In the genomic region with DNA sequence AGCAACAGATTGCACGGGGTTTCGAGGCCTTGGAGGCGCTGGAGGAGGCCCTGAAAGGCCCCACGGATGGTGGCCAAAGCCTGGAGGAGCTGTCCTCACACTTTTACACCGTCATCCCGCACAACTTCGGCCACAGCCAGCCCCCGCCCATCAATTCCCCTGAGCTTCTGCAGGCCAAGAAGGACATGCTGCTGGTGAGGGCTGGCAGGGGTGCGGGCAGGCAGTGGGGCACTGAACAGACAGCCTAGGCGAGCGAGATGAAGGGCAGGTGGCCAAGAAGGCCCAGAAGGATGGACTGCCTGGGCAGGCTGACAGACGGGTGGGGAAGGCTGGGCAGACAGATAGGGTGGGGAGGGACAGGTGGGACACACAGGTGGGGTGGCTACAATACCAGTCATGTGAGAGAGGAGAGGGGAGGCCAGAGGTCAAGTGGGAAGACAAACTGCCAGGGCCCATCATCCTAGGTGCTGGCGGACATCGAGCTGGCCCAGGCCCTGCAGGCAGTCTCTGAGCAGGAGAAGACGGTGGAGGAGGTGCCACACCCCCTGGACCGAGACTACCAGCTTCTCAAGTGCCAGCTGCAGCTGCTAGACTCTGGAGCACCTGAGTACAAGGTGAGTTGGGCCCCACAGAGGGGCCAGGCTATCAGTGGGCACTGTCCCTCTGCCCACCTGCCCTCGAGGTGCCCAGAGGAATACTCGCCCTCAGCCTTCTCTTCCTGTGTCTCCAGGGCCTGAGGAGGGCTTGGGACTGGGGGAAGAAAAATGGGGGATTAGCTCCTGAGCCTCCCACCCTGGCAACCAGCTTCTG, we compare ENCODE assay signal across 18 cellular contexts. TPM values are rescaled to one million over a fixed set of nuclear protein-coding genes. Genes with fewer than 3 reads are reported as not detected.
DNase-seq lines count a peak whose midpoint lies in the region; ATAC-seq and TF ChIP-seq lines count a peak whose summit lies in the region.
"Had no signal": no experiment of that assay in that cellular context is flagged by ENCODE, and none has a peak within 500 bp of the region (broad histone marks: within the 10 kb centered on the region; RNA-seq: fewer than 3 reads in every experiment).

No MANE protein-coding gene starts in this region.

- peak overlapping the region; percentile 72 for H3K9ac ChIP-seq in neuronal stem cell (ENCODE audit: low read depth, low read length, poor library complexity)

- H3K14ac ChIP-seq in neuronal stem cell (ENCODE audit: low read length) = no peak overlapping the region

- H3K4me1 ChIP-seq in left ventricle myocardium inferior = peaks cover 31% of the 10 kb centered on the region
- H3K4me1 ChIP-seq in neuronal stem cell (ENCODE audit: control insufficient read depth in 2 of 2, insufficient read depth in 1 of 2, low read depth in 1 of 2, low read length in 2 of 2) = peaks cover 7% of the 10 kb centered on the region in 2 donors
- no peaks in the 10 kb centered on the region for H3K4me1 ChIP-seq in aorta (ENCODE audit: control insufficient read depth in 1 of 2, insufficient read depth in 2 of 2, low read length in 2 of 2)

- peak overlapping the region; percentile 61 for H3K27ac Mint-ChIP-seq in activated T-helper 17 cell treated with anti-CD3 and anti-CD28 coated beads, Interleukin-2, amount 50 U/mL, for 72 hours
- H3K27ac Mint-ChIP-seq in CD14-positive monocyte = no peak overlapping the region

- no peak overlapping the region for H4K8ac ChIP-seq in neuronal stem cell (ENCODE audit: low read depth, low read length)

- H2AK5ac ChIP-seq in neuronal stem cell (ENCODE audit: low read depth, low read length) = peak overlapping the region; percentile 71

- H2BK15ac ChIP-seq in neuronal stem cell (ENCODE audit: low read length) = peak overlapping the region; percentile 27

- peaks cover 2% of the 10 kb centered on the region for H3K79me1 ChIP-seq in neuronal stem cell (ENCODE audit: low read depth, low read length)

- H3K27ac ChIP-seq in left ventricle myocardium inferior (replicated peaks) = no peak overlapping the region
- H3K27ac ChIP-seq in neuronal stem cell (replicated peaks; ENCODE audit: low read length) = no peak overlapping the region
- H3K27ac ChIP-seq in aorta (ENCODE audit: low read depth in 1 of 2, low read length in 2 of 2) = no peak overlapping the region
- H3K27ac ChIP-seq: BLaER1 treated with 17β-estradiol and CSF1 and Interleukin-3, amounts not matched to agents 10 nM and 100 nM had no signal

- H3K18ac ChIP-seq in neuronal stem cell (ENCODE audit: low read length) = no peak overlapping the region

- no peak overlapping the region for H3K23ac ChIP-seq in neuronal stem cell (ENCODE audit: low read depth, low read length, poor library complexity)

- no peak overlapping the region for H3K4me3 Mint-ChIP-seq in activated T-helper 17 cell treated with anti-CD3 and anti-CD28 coated beads, Interleukin-2, amount 50 U/mL, for 72 hours
- no peak overlapping the region for H3K4me3 Mint-ChIP-seq in CD14-positive monocyte

- TF ChIP-seq CTCF in left ventricle myocardium inferior (IDR thresholded peaks at IDR 0.05; ENCODE audit: borderline replicate concordance) = no peak
- no peak for TF ChIP-seq CTCF in CD14-positive monocyte (IDR thresholded peaks at IDR 0.05)

- no peak overlapping the region for H2BK5ac ChIP-seq in neuronal stem cell (ENCODE audit: low read length)

- intact Hi-C loops in Right ventricle myocardium superior (cut with DNase I) (no loop called here), left ventricle myocardium inferior (cut with micrococcal nuclease) (no loop called here), aorta (cut with DNase I) (no loop called here), CD14-positive monocyte (cut with micrococcal nuclease) (no loop called here)

- no peak overlapping the region for H2AFZ ChIP-seq in neuronal stem cell (ENCODE audit: low read length)

- H2BK120ac ChIP-seq in neuronal stem cell (ENCODE audit: low read depth, low read length) = no peak overlapping the region

- WGBS in neuronal stem cell (ENCODE audit: extremely low coverage in 2 of 2, insufficient read length in 2 of 2, insufficient replicate concordance in 1 of 2), 2 donors = no CpG with 5 or more reads among the region's 18 CpGs
- WGBS in aorta, 2 donors = 83 to 89% methylated on average over 15 to 18 of the region's 18 CpGs

- H3K9me3 Mint-ChIP-seq in activated T-helper 17 cell treated with anti-CD3 and anti-CD28 coated beads, Interleukin-2, amount 50 U/mL, for 72 hours = no peaks in the 10 kb centered on the region
- peaks cover 0 to 1% (median 0%) of the 10 kb centered on the region in 7 donors for H3K9me3 Mint-ChIP-seq in CD14-positive monocyte

- H3K27me3 ChIP-seq in left ventricle myocardium inferior (ENCODE audit: low read depth) = no peaks in the 10 kb centered on the region
- peaks cover 0 to 2% (median 0%) of the 10 kb centered on the region in 3 experiments for H3K27me3 ChIP-seq in neuronal stem cell (ENCODE audit: control insufficient read depth in 3 of 3, insufficient read depth in 3 of 3, low read depth in 1 of 3, low read length in 3 of 3)
- H3K27me3 ChIP-seq in aorta (ENCODE audit: control insufficient read depth in 1 of 2, insufficient read depth in 2 of 2, low read length in 1 of 2) = no peaks in the 10 kb centered on the region
- H3K27me3 ChIP-seq: BLaER1 treated with 17β-estradiol and CSF1 and Interleukin-3, amounts not matched to agents 10 nM and 100 nM had no signal

- peaks cover 8% of the 10 kb centered on the region for H3K4me1 Mint-ChIP-seq in activated T-helper 17 cell treated with anti-CD3 and anti-CD28 coated beads, Interleukin-2, amount 50 U/mL, for 72 hours
- H3K4me1 Mint-ChIP-seq in CD14-positive monocyte = peaks cover 24% of the 10 kb centered on the region

- H3K4me2 ChIP-seq in neuronal stem cell (ENCODE audit: insufficient read depth, low read length, poor library complexity, severe bottlenecking) = no peak overlapping the region

- no peak overlapping the region for H3K4ac ChIP-seq in neuronal stem cell (ENCODE audit: low read length)

- H3K36me3 ChIP-seq in left ventricle myocardium inferior = peaks cover 38% of the 10 kb centered on the region
- H3K36me3 ChIP-seq in neuronal stem cell (replicated peaks in 1 of 2; ENCODE audit: control insufficient read depth in 2 of 2, insufficient read depth in 2 of 2, low read length in 2 of 2) = no peaks in the 10 kb centered on the region
- no peaks in the 10 kb centered on the region for H3K36me3 ChIP-seq in aorta (ENCODE audit: control insufficient read depth in 1 of 2, insufficient read depth in 2 of 2, low read length in 1 of 2)

- H3K9me3 ChIP-seq in left ventricle myocardium inferior (replicated peaks) (no peaks in the 10 kb centered on the region), neuronal stem cell (replicated peaks in 1 of 2; ENCODE audit: control insufficient read depth in 2 of 2, insufficient read depth in 1 of 2, low read depth in 1 of 2, low read length in 2 of 2) (peaks cover 0 to 3% of the 10 kb centered on the region in 2 donors), aorta (ENCODE audit: control insufficient read depth, low read length) (no peaks in the 10 kb centered on the region)
- H3K9me3 ChIP-seq: BLaER1 treated with 17β-estradiol and CSF1 and Interleukin-3, amounts not matched to agents 10 nM and 100 nM had no signal

- H2BK12ac ChIP-seq in neuronal stem cell (ENCODE audit: low read length) = peak overlapping the region; percentile 32

- H3K4me3 ChIP-seq in left ventricle myocardium inferior = no peak overlapping the region
- no peak overlapping the region for H3K4me3 ChIP-seq in neuronal stem cell (ENCODE audit: low read length in 2 of 2)
- H3K4me3 ChIP-seq in aorta (ENCODE audit: low read length in 2 of 2) = no peak overlapping the region
- H3K4me3 ChIP-seq: BLaER1 treated with 17β-estradiol and CSF1 and Interleukin-3, amounts not matched to agents 10 nM and 100 nM had no signal

- DNase-seq in Right ventricle myocardium superior = peak; percentile 32
- DNase-seq in left ventricle myocardium inferior = no peak
- no peak for DNase-seq in neuronal stem cell (ENCODE audit: low spot score)
- DNase-seq in aorta = peak; percentile 48 to 69
- DNase-seq in CD14-positive monocyte (ENCODE audit: low spot score) = no peak
- DNase-seq: KBM-7; NCI-H1105 treated with DMSO at 0.1 percent for 48 hours; NCI-H1694; NCI-H2081 treated with DMSO at 0.1 percent for 48 hours; NCI-H446 treated with DMSO at 0.1 percent for 48 hours; NCI-H69; NK-92 treated with Interleukin-12 subunit alpha and Interleukin-12 subunit beta, amount 100 ng/mL, for 24 hours; SIG-M5 had no signal

- ATAC-seq in Right ventricle myocardium superior (ENCODE audit: poor library complexity) = no peak
- no peak for ATAC-seq in activated T-helper 17 cell treated with anti-CD3 and anti-CD28 coated beads, Interleukin-2, amount 50 U/mL, for 72 hours (replicated peaks)
- no peak for ATAC-seq in aorta (ENCODE audit: low FRiP score)
- ATAC-seq in GM21528 (IDR thresholded peaks at IDR 0.05; ENCODE audit: low FRiP score, unreplicated experiment) = no peak
- ATAC-seq: HepG2 had no signal

- no peaks in the 10 kb centered on the region for H3K27me3 Mint-ChIP-seq in activated T-helper 17 cell treated with anti-CD3 and anti-CD28 coated beads, Interleukin-2, amount 50 U/mL, for 72 hours
- peaks cover 0 to 4% (median 2%) of the 10 kb centered on the region in 3 donors for H3K27me3 Mint-ChIP-seq in CD14-positive monocyte (ENCODE audit: low read depth in 3 of 3)

- H3K36me3 Mint-ChIP-seq in activated T-helper 17 cell treated with anti-CD3 and anti-CD28 coated beads, Interleukin-2, amount 50 U/mL, for 72 hours (ENCODE audit: low read depth) = peaks cover 8% of the 10 kb centered on the region
- H3K36me3 Mint-ChIP-seq in CD14-positive monocyte = peaks cover 0 to 3% of the 10 kb centered on the region in 2 donors

- H4K91ac ChIP-seq in neuronal stem cell (ENCODE audit: low read depth, low read length, poor library complexity) = no peak overlapping the region

RNA-seq across cellular contexts. Expression of a gene that starts 3.1 kb away (rescaled TPM):
- total RNA-seq in Right ventricle myocardium superior (18.1 TPM), left ventricle myocardium inferior (14.3 TPM), aorta (10 to 100 TPM; 11.6 to 18.1 TPM)
- 10 to 100 TPM; 10.4 to 13.4 TPM for total RNA-seq in activated T-helper 17 cell treated with anti-CD3 and anti-CD28 coated beads, Interleukin-2, amount 50 U/mL, for 72 hours
- 1.2 TPM for polyA plus RNA-seq in neuronal stem cell (2013, experiment 1 of 2)
- polyA plus RNA-seq in neuronal stem cell (2013, experiment 2 of 2) = 1.2 TPM
- polyA plus RNA-seq in aorta (10 to 100 TPM; 11.0 to 35.0 TPM), CD14-positive monocyte (1 to 10 TPM; 1.2 to 1.7 TPM)

RNA-seq across cellular contexts. Expression of a gene that starts 3.5 kb away (rescaled TPM):
- 8.9 TPM for total RNA-seq in Right ventricle myocardium superior
- 8.6 TPM for total RNA-seq in left ventricle myocardium inferior
- 10 to 100 TPM; 21.5 to 53.0 TPM for total RNA-seq in activated T-helper 17 cell treated with anti-CD3 and anti-CD28 coated beads, Interleukin-2, amount 50 U/mL, for 72 hours
- polyA plus RNA-seq in neuronal stem cell (2013, experiment 1 of 2) = 11.0 TPM
- polyA plus RNA-seq in neuronal stem cell (2013, experiment 2 of 2) = 10.5 TPM
- 10 to 100 TPM in 1 of 2 donors, 1 to 10 TPM in 1; 9.3 to 11.4 TPM for total RNA-seq in aorta
- 10 to 100 TPM in 1 of 2 donors, 1 to 10 TPM in 1; 5.0 to 11.0 TPM for polyA plus RNA-seq in aorta
- 10 to 100 TPM in 1 of 2 donors, 1 to 10 TPM in 1; 6.7 to 10.4 TPM for polyA plus RNA-seq in CD14-positive monocyte

RNA-seq across cellular contexts. Expression of a gene that starts 9.9 kb away (rescaled TPM):
- total RNA-seq in Right ventricle myocardium superior (not detected), left ventricle myocardium inferior (0.16 TPM), aorta (not detected)
- total RNA-seq in activated T-helper 17 cell treated with anti-CD3 and anti-CD28 coated beads, Interleukin-2, amount 50 U/mL, for 72 hours = not detected
- 0.06 TPM for polyA plus RNA-seq in neuronal stem cell (2013, experiment 1 of 2)
- 0.07 TPM for polyA plus RNA-seq in neuronal stem cell (2013, experiment 2 of 2)
- polyA plus RNA-seq in aorta (under 1 TPM in 1 of 2 donors, not detected in 1; 0.15 TPM), CD14-positive monocyte (not detected)
- total RNA-seq: HepG2, OCI-LY7 had no signal
- polyA plus RNA-seq: HepG2 had no signal

RNA-seq across cellular contexts. Expression of a gene that starts 22.0 kb away (rescaled TPM):
- 64.1 TPM for total RNA-seq in Right ventricle myocardium superior
- total RNA-seq in left ventricle myocardium inferior = 73.0 TPM
- 10 to 100 TPM; 16.4 to 18.5 TPM for total RNA-seq in activated T-helper 17 cell treated with anti-CD3 and anti-CD28 coated beads, Interleukin-2, amount 50 U/mL, for 72 hours
- 68.8 TPM for polyA plus RNA-seq in neuronal stem cell (2013, experiment 1 of 2)
- polyA plus RNA-seq in neuronal stem cell (2013, experiment 2 of 2) = 66.4 TPM
- total RNA-seq in aorta = 10 to 100 TPM; 58.1 to 63.7 TPM
- polyA plus RNA-seq in aorta = 100 to 1,000 TPM in 1 of 2 donors, 10 to 100 TPM in 1; 29.4 to 124 TPM
- under 1 TPM; 0.09 to 0.22 TPM for polyA plus RNA-seq in CD14-positive monocyte

RNA-seq across cellular contexts. Expression of a gene that starts 28.6 kb away (rescaled TPM):
- 12.6 TPM for total RNA-seq in Right ventricle myocardium superior
- 14.6 TPM for total RNA-seq in left ventricle myocardium inferior
- 10 to 100 TPM; 34.4 to 42.0 TPM for total RNA-seq in activated T-helper 17 cell treated with anti-CD3 and anti-CD28 coated beads, Interleukin-2, amount 50 U/mL, for 72 hours
- polyA plus RNA-seq in neuronal stem cell (2013, experiment 1 of 2) = 4.3 TPM
- 4.5 TPM for polyA plus RNA-seq in neuronal stem cell (2013, experiment 2 of 2)
- total RNA-seq in aorta = 10 to 100 TPM; 18.2 to 40.0 TPM
- polyA plus RNA-seq in aorta = 10 to 100 TPM; 44.2 to 45.3 TPM
- 10 to 100 TPM; 20.3 to 23.4 TPM for polyA plus RNA-seq in CD14-positive monocyte

Comparison
In these comparisons a context has a peak if more than half of its experiments do, and no peak if none do; other contexts are left out.
1. DNase-seq: peak in Right ventricle myocardium superior (single experiment) and aorta (2 of 2); none in left ventricle myocardium inferior (single experiment), neuronal stem cell (single experiment) and CD14-positive monocyte (single experiment).